In genomic region chr6:43575105-43575771, GRCh38 we compare ENCODE assay signal across 8 cellular contexts. TPM values are rescaled to one million over a fixed set of nuclear protein-coding genes. Genes with fewer than 3 reads are reported as not detected.
A peak's percentile ranks its signal among the peaks of the same experiment; 100 is the strongest.
DNase-seq lines count a peak whose midpoint lies in the region; ATAC-seq and TF ChIP-seq lines count a peak whose summit lies in the region.

No MANE protein-coding gene starts in this region.

- no peak for TF ChIP-seq CTCF in GM10248 (IDR thresholded peaks at IDR 0.05; ENCODE audit: control extremely low read depth, extremely low read depth, low read depth, missing control alignments)

- H3K36me3 Mint-ChIP-seq in activated T-helper 1 cell treated with anti-CD3 and anti-CD28 coated beads, Interleukin-12 subunit alpha, Interleukin-12 subunit beta, Interleukin-2, Interleukin-4 antibody, amounts not matched to agents 30 ng/mL and 10 ng/mL and 1 ng/mL, durations not matched to agents 14 hours and 24 hours and 36 hours (ENCODE audit: low read depth): peaks cover 30% of the 10 kb centered on the region

- intact Hi-C loops in activated T-helper 1 cell treated with anti-CD3 and anti-CD28 coated beads, Interleukin-12 subunit alpha, Interleukin-12 subunit beta, Interleukin-2, Interleukin-4 antibody, amounts not matched to agents 30 ng/mL and 10 ng/mL and 1 ng/mL, durations not matched to agents 14 hours and 24 hours and 36 hours (cut with micrococcal nuclease): loop anchor here (5.0 to 10.0 kb wide), 7 partner anchors 112 to 1010 kb away; partner anchors contain the start of genes CUL7, KLC4, MRPL2 and MRPS18A
- intact Hi-C loops in cardiac septum (cut with DNase I): loop anchor here (5.0 kb wide), 1 partner anchor 58 kb away; the partner anchor contains the start of genes POLR1C and YIPF3
- intact Hi-C loops in posterior vena cava (cut with DNase I): no loop called here

- peak overlapping the region; percentile 86 for H3K27ac Mint-ChIP-seq in activated T-helper 1 cell treated with anti-CD3 and anti-CD28 coated beads, Interleukin-12 subunit alpha, Interleukin-12 subunit beta, Interleukin-2, Interleukin-4 antibody, amounts not matched to agents 30 ng/mL and 10 ng/mL and 1 ng/mL, durations not matched to agents 14 hours and 24 hours and 36 hours

- POLR2A ChIA-PET in GM10248 (lab: Yijun Ruan, JAX): interaction anchor here (0.8 kb wide), 1 partner anchor 60 kb away, joined by 3 read pairs; the partner anchor contains the start of gene MAD2L1BP

- DNase-seq in COLO829 (ENCODE audit: low spot score) (peak; percentile 28), NAMALWA (ENCODE audit: low spot score) (peak; percentile 39), cardiac septum (ENCODE audit: low spot score) (peak; percentile 75), posterior vena cava (ENCODE audit: low spot score) (peak; percentile 87), GM19240 (ENCODE audit: insufficient read length, low spot score) (no peak), GM10248 (ENCODE audit: extremely low spot score) (no peak)
- DNase-seq in activated T-helper 1 cell treated with anti-CD3 and anti-CD28 coated beads, Interleukin-12 subunit alpha, Interleukin-12 subunit beta, Interleukin-2, Interleukin-4 antibody, amounts not matched to agents 30 ng/mL and 10 ng/mL and 1 ng/mL, durations not matched to agents 14 hours and 24 hours and 36 hours (ENCODE audit: low spot score): peak; percentile 2

- peak; percentile 7 for ATAC-seq in GM21825 (IDR thresholded peaks at IDR 0.05; ENCODE audit: unreplicated experiment)

- H3K9me3 Mint-ChIP-seq in activated T-helper 1 cell treated with anti-CD3 and anti-CD28 coated beads, Interleukin-12 subunit alpha, Interleukin-12 subunit beta, Interleukin-2, Interleukin-4 antibody, amounts not matched to agents 30 ng/mL and 10 ng/mL and 1 ng/mL, durations not matched to agents 14 hours and 24 hours and 36 hours: no peaks in the 10 kb centered on the region

- H3K4me3 Mint-ChIP-seq in activated T-helper 1 cell treated with anti-CD3 and anti-CD28 coated beads, Interleukin-12 subunit alpha, Interleukin-12 subunit beta, Interleukin-2, Interleukin-4 antibody, amounts not matched to agents 30 ng/mL and 10 ng/mL and 1 ng/mL, durations not matched to agents 14 hours and 24 hours and 36 hours: peak overlapping the region; percentile 91

- CTCF ChIA-PET in GM10248 (lab: Yijun Ruan, JAX): interaction anchor here (1.1 to 4.2 kb wide), 3 partner anchors 23 to 33 kb away, joined by 3 to 16 read pairs (median 5); no protein-coding TSS in a partner anchor

- H3K4me1 Mint-ChIP-seq in activated T-helper 1 cell treated with anti-CD3 and anti-CD28 coated beads, Interleukin-12 subunit alpha, Interleukin-12 subunit beta, Interleukin-2, Interleukin-4 antibody, amounts not matched to agents 30 ng/mL and 10 ng/mL and 1 ng/mL, durations not matched to agents 14 hours and 24 hours and 36 hours (ENCODE audit: low read depth): peaks cover 49% of the 10 kb centered on the region

- H3K27me3 Mint-ChIP-seq in activated T-helper 1 cell treated with anti-CD3 and anti-CD28 coated beads, Interleukin-12 subunit alpha, Interleukin-12 subunit beta, Interleukin-2, Interleukin-4 antibody, amounts not matched to agents 30 ng/mL and 10 ng/mL and 1 ng/mL, durations not matched to agents 14 hours and 24 hours and 36 hours (ENCODE audit: insufficient read depth): no peaks in the 10 kb centered on the region

RNA-seq across cellular contexts. Expression of gene XPO5, which starts 0.6 kb away (rescaled TPM):
- 135 and 149 TPM in 2 replicates for total RNA-seq in activated T-helper 1 cell treated with anti-CD3 and anti-CD28 coated beads, Interleukin-12 subunit alpha, Interleukin-12 subunit beta, Interleukin-2, Interleukin-4 antibody, amounts not matched to agents 30 ng/mL and 10 ng/mL and 1 ng/mL, durations not matched to agents 14 hours and 24 hours and 36 hours
- total RNA-seq in cardiac septum (20.3 TPM), posterior vena cava (10 to 100 TPM; 18.4 to 26.2 TPM)

RNA-seq across cellular contexts. Expression of gene POLH, which starts 0.7 kb away (rescaled TPM):
- total RNA-seq in activated T-helper 1 cell treated with anti-CD3 and anti-CD28 coated beads, Interleukin-12 subunit alpha, Interleukin-12 subunit beta, Interleukin-2, Interleukin-4 antibody, amounts not matched to agents 30 ng/mL and 10 ng/mL and 1 ng/mL, durations not matched to agents 14 hours and 24 hours and 36 hours: 35.7 and 39.1 TPM in 2 replicates
- total RNA-seq in cardiac septum (9.8 TPM), posterior vena cava (10 to 100 TPM; 11.0 to 16.7 TPM)

RNA-seq across cellular contexts. Expression of gene GTPBP2, which starts 53.8 kb away (rescaled TPM):
- total RNA-seq in activated T-helper 1 cell treated with anti-CD3 and anti-CD28 coated beads, Interleukin-12 subunit alpha, Interleukin-12 subunit beta, Interleukin-2, Interleukin-4 antibody, amounts not matched to agents 30 ng/mL and 10 ng/mL and 1 ng/mL, durations not matched to agents 14 hours and 24 hours and 36 hours: 72.4 and 73.0 TPM in 2 replicates
- total RNA-seq in cardiac septum: 27.9 TPM
- total RNA-seq in posterior vena cava: 10 to 100 TPM; 43.3 to 50.4 TPM

RNA-seq across cellular contexts. Expression of gene POLR1C, which starts 58.3 kb away (rescaled TPM):
- 85.8 and 98.0 TPM in 2 replicates for total RNA-seq in activated T-helper 1 cell treated with anti-CD3 and anti-CD28 coated beads, Interleukin-12 subunit alpha, Interleukin-12 subunit beta, Interleukin-2, Interleukin-4 antibody, amounts not matched to agents 30 ng/mL and 10 ng/mL and 1 ng/mL, durations not matched to agents 14 hours and 24 hours and 36 hours
- total RNA-seq in cardiac septum: 14.8 TPM
- 10 to 100 TPM; 23.9 to 31.7 TPM for total RNA-seq in posterior vena cava

RNA-seq across cellular contexts. Expression of gene YIPF3, which starts 58.5 kb away (rescaled TPM):
- 60.2 and 62.5 TPM in 2 replicates for total RNA-seq in activated T-helper 1 cell treated with anti-CD3 and anti-CD28 coated beads, Interleukin-12 subunit alpha, Interleukin-12 subunit beta, Interleukin-2, Interleukin-4 antibody, amounts not matched to agents 30 ng/mL and 10 ng/mL and 1 ng/mL, durations not matched to agents 14 hours and 24 hours and 36 hours
- 65.7 TPM for total RNA-seq in cardiac septum
- 10 to 100 TPM; 54.6 to 61.3 TPM for total RNA-seq in posterior vena cava

Comparison
In these comparisons a context has a peak if more than half of its experiments do, and no peak if none do; other contexts are left out.
1. DNase-seq: peak in COLO829 (single experiment), NAMALWA (single experiment), activated T-helper 1 cell treated with anti-CD3 and anti-CD28 coated beads, Interleukin-12 subunit alpha, Interleukin-12 subunit beta, Interleukin-2, Interleukin-4 antibody, amounts not matched to agents 30 ng/mL and 10 ng/mL and 1 ng/mL, durations not matched to agents 14 hours and 24 hours and 36 hours (single experiment), cardiac septum (single experiment) and posterior vena cava (single experiment); none in GM19240 (single experiment) and GM10248 (single experiment).
2. intact Hi-C loops: an anchor here in activated T-helper 1 cell treated with anti-CD3 and anti-CD28 coated beads, Interleukin-12 subunit alpha, Interleukin-12 subunit beta, Interleukin-2, Interleukin-4 antibody, amounts not matched to agents 30 ng/mL and 10 ng/mL and 1 ng/mL, durations not matched to agents 14 hours and 24 hours and 36 hours (5.0 to 10.0 kb wide) and cardiac septum (5.0 kb wide); none called in posterior vena cava.